In genomic region chr6:27830212-27830664, GRCh38 we compare ENCODE assay signal across 9 cellular contexts.
A peak's percentile ranks its signal among the peaks of the same experiment; 100 is the strongest.
DNase-seq lines count a peak whose midpoint lies in the region; ATAC-seq and TF ChIP-seq lines count a peak whose summit lies in the region.
"Had no signal": no experiment of that assay in that cellular context is flagged by ENCODE, and none has a peak within 500 bp of the region (broad histone marks: within the 10 kb centered on the region; RNA-seq: fewer than 3 reads in every experiment).

No MANE protein-coding gene starts in this region.

- H3K4me1 Mint-ChIP-seq in activated T-cell treated with anti-CD3 and anti-CD28 coated beads, Interleukin-2, amount 50 U/mL, for 24 hours (ENCODE audit: low read depth): peaks cover 47% of the 10 kb centered on the region

- no peak for DNase-seq in activated T-cell treated with anti-CD3 and anti-CD28 coated beads, Interleukin-2, amount 50 U/mL, for 24 hours
- DNase-seq in activated T-cell treated with anti-CD3 and anti-CD28 coated beads, Interleukin-2, amount 50 U/mL, for 48 hours: no peak
- no peak for DNase-seq in activated naive CD4-positive, alpha-beta T cell treated with anti-CD3 and anti-CD28 coated beads, Interleukin-2, amount 50 U/mL, for 72 hours (ENCODE audit: low spot score in 2 of 2)
- no peak for DNase-seq in kidney epithelial cell (ENCODE audit: low read depth)
- DNase-seq in tibial artery: no peak
- no peak for DNase-seq in NCI-H2196 (lab: John Stamatoyannopoulos, UW; ENCODE audit: unreplicated experiment)
- no peak for DNase-seq in iPS-NIHi7 (ENCODE audit: extremely low spot score)

- H3K27ac ChIP-seq in tibial artery: peak overlapping the region; percentile 72 to 74

- H3K4me1 ChIP-seq in tibial artery: peaks cover 0 to 8% (median 2%) of the 10 kb centered on the region in 4 donors

- H3K36me3 ChIP-seq in kidney epithelial cell (ENCODE audit: control insufficient read depth, insufficient read depth, low read length) (no peaks in the 10 kb centered on the region), tibial artery (no peaks in the 10 kb centered on the region)
- H3K36me3 ChIP-seq: gastroesophageal sphincter had no signal

- peaks cover 2% of the 10 kb centered on the region for H3K9me3 Mint-ChIP-seq in activated T-cell treated with anti-CD3 and anti-CD28 coated beads, Interleukin-2, amount 50 U/mL, for 24 hours
- H3K9me3 Mint-ChIP-seq in activated naive CD4-positive, alpha-beta T cell treated with anti-CD3 and anti-CD28 coated beads, Interleukin-2, amount 50 U/mL, for 72 hours: no peaks in the 10 kb centered on the region

- H3K27me3 ChIP-seq in kidney epithelial cell (ENCODE audit: control insufficient read depth, insufficient read depth, low read length) (no peaks in the 10 kb centered on the region), tibial artery (peaks cover 0 to 4% of the 10 kb centered on the region in 2 donors)

- peak overlapping the region; percentile 84 for H3K4me3 Mint-ChIP-seq in activated T-cell treated with anti-CD3 and anti-CD28 coated beads, Interleukin-2, amount 50 U/mL, for 24 hours

- TF ChIP-seq CTCF in kidney epithelial cell (IDR thresholded peaks at IDR 0.05; ENCODE audit: insufficient read depth, low read length, poor library complexity, severe bottlenecking) (no peak), tibial artery (IDR thresholded peaks at IDR 0.05) (no peak)

- H3K4me3 ChIP-seq in kidney epithelial cell (ENCODE audit: low read depth, low read length) (peak overlapping the region; percentile 59), tibial artery (peak overlapping the region; percentile 52 to 60)

- ATAC-seq in activated naive CD4-positive, alpha-beta T cell treated with anti-CD3 and anti-CD28 coated beads, Interleukin-2, amount 50 U/mL, for 72 hours: peak in 1 of 2 donors; percentile 3
- ATAC-seq in GM21528 (IDR thresholded peaks at IDR 0.05; ENCODE audit: low FRiP score, unreplicated experiment): no peak

- no peaks in the 10 kb centered on the region for H3K9me3 ChIP-seq in tibial artery

- peak overlapping the region; percentile 95 for H3K27ac Mint-ChIP-seq in activated T-cell treated with anti-CD3 and anti-CD28 coated beads, Interleukin-2, amount 50 U/mL, for 24 hours
- H3K27ac Mint-ChIP-seq in activated naive CD4-positive, alpha-beta T cell treated with anti-CD3 and anti-CD28 coated beads, Interleukin-2, amount 50 U/mL, for 72 hours: peak overlapping the region; percentile 93 to 97

- peaks cover 5% of the 10 kb centered on the region for H3K36me3 Mint-ChIP-seq in activated T-cell treated with anti-CD3 and anti-CD28 coated beads, Interleukin-2, amount 50 U/mL, for 24 hours (ENCODE audit: low read depth)
- H3K36me3 Mint-ChIP-seq in activated naive CD4-positive, alpha-beta T cell treated with anti-CD3 and anti-CD28 coated beads, Interleukin-2, amount 50 U/mL, for 72 hours: peaks cover 0 to 15% of the 10 kb centered on the region in 2 donors

- no peaks in the 10 kb centered on the region for H3K27me3 Mint-ChIP-seq in activated T-cell treated with anti-CD3 and anti-CD28 coated beads, Interleukin-2, amount 50 U/mL, for 24 hours

- intact Hi-C loops in tibial artery (cut with DNase I; ENCODE audit: low total_unique reads): loop anchor here (10.0 kb wide), 1 partner anchor 1805 kb away; a partner anchor contains a TSS
